8 cellular contexts compared by ENCODE assay signal in the genomic region with DNA sequence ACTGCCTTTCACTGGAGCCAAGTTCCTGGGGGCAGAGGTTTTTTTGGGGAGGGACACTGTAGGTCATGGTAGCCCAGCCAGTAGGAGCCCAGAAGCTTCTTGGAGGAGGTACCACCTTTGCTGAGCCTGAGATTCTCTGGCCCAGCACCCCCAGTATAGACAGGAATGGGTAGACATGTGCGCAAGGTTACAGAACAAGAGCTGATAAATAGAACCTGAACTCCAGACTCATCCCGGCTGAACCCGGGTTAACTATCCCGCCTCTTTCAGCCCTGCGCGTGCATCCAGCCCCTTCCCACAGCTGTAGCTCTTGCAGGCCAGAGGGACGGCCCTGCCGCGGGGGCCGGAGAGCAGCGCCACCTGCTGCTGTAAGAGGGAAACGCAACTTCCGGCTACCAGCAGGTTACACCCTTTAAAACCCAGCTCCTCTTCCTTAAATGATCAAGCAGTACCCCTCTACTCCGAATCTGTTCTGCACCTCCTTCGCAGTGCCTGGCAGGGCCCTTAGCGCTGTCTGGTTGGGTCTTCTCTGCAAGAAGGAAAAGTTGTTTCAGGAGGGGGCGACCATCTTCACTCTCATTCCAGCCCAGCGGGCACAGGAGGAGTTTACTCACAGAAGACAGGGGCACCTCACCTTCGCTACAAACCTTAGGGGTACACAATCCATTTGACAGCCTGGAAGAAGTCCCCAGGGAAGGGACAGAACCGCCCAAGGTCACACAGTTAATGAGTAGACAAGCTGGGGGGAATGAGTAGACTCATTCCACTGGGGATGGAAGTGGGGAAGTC. TPM values are rescaled to one million over a fixed set of nuclear protein-coding genes. Genes with fewer than 3 reads are reported as not detected.
A peak's percentile ranks its signal among the peaks of the same experiment; 100 is the strongest.
DNase-seq lines count a peak whose midpoint lies in the region; ATAC-seq and TF ChIP-seq lines count a peak whose summit lies in the region.

No MANE protein-coding gene starts in this region.

- peak; percentile 81 for TF ChIP-seq CTCF in Calu3 (IDR thresholded peaks at IDR 0.05; ENCODE audit: unreplicated experiment)
- peak; percentile 62 to 80 (median 75) for TF ChIP-seq CTCF in ascending aorta (IDR thresholded peaks at IDR 0.05)
- peak; percentile 89 for TF ChIP-seq CTCF in smooth muscle cell (IDR thresholded peaks at IDR 0.05; ENCODE audit: borderline replicate concordance, insufficient read depth, poor library complexity, severe bottlenecking)

- H3K27ac ChIP-seq in ascending aorta (no peak overlapping the region), smooth muscle cell (ENCODE audit: low read depth) (no peak overlapping the region)

- H4K20me1 ChIP-seq in smooth muscle cell (ENCODE audit: low read depth), result peaks cover 25% of the 10 kb centered on the region

- H3K36me3 ChIP-seq in ascending aorta (peaks cover 22 to 33% of the 10 kb centered on the region in 2 donors), smooth muscle cell (ENCODE audit: low read depth) (peaks cover 12% of the 10 kb centered on the region)

- intact Hi-C loops in Calu3 (cut with micrococcal nuclease; ENCODE audit: unreplicated experiment), result loop anchor here (1.0 to 10.0 kb wide), 2 partner anchors 84 to 291 kb away; no protein-coding TSS in a partner anchor
- intact Hi-C loops in ascending aorta (cut with DNase I), result no loop called here

- peaks cover 4% of the 10 kb centered on the region for H3F3A ChIP-seq in smooth muscle cell (ENCODE audit: low read depth)

- no peak overlapping the region for H3K9ac ChIP-seq in smooth muscle cell (ENCODE audit: low read depth)

- H3K4me2 ChIP-seq in smooth muscle cell, result no peak overlapping the region

- DNase-seq in Calu3 (peak; percentile 76), NCI-H1092 treated with DMSO at 0.1 percent for 48 hours (lab: John Stamatoyannopoulos, UW) (peak; percentile 44), T-helper 2 cell (peak; percentile 27 to 66 (median 48)), ascending aorta (ENCODE audit: low spot score in 2 of 2) (peak in 1 of 2 donors; percentile 72), hepatic stellate cell (ENCODE audit: low spot score) (peak; percentile 84), smooth muscle cell (lab: John Stamatoyannopoulos, UW; ENCODE audit: unreplicated experiment) (peak; percentile 40)

- no peak overlapping the region for H2AFZ ChIP-seq in smooth muscle cell (ENCODE audit: low read depth)

- no peak overlapping the region for H3K27ac Mint-ChIP-seq in Calu3 (ENCODE audit: unreplicated experiment)

- H3K27me3 Mint-ChIP-seq in Calu3 (ENCODE audit: unreplicated experiment), result peaks cover 4% of the 10 kb centered on the region

- peaks cover 10% of the 10 kb centered on the region for H3K36me3 Mint-ChIP-seq in Calu3 (ENCODE audit: insufficient read depth, unreplicated experiment)

- H3K4me3 Mint-ChIP-seq in Calu3 (ENCODE audit: low read depth, unreplicated experiment), result no peak overlapping the region

- no peaks in the 10 kb centered on the region for H3K9me3 Mint-ChIP-seq in Calu3 (ENCODE audit: low read depth, unreplicated experiment)

- no peaks in the 10 kb centered on the region for H3K79me2 ChIP-seq in smooth muscle cell (ENCODE audit: low read depth)

- WGBS in smooth muscle cell (ENCODE audit: low lambda C conversion rate), result 20% methylated on average over 20 of the region's 20 CpGs

- H3K4me1 ChIP-seq in ascending aorta (peaks cover 2 to 3% of the 10 kb centered on the region in 2 donors), smooth muscle cell (ENCODE audit: low read depth) (no peaks in the 10 kb centered on the region)

- no TSS peak for BruUV-seq in Calu3 (replicated peaks; lab: Mats Ljungman, UMichigan)

- H3K9me3 ChIP-seq in ascending aorta, result peaks cover 0 to 8% of the 10 kb centered on the region in 2 donors
- H3K9me3 ChIP-seq in smooth muscle cell (replicated peaks; ENCODE audit: low read depth), result no peaks in the 10 kb centered on the region

- CTCF ChIA-PET in Calu3 (lab: Charles Lee), result interaction anchor here (0.6 to 1.4 kb wide), 12 partner anchors 22 to 291 kb away, joined by 3 to 16 read pairs (median 3); partner anchors contain the start of genes CSNK2A1 and SLC52A3

- no peaks in the 10 kb centered on the region for H3K4me1 Mint-ChIP-seq in Calu3 (ENCODE audit: low read depth, unreplicated experiment)

- no peak overlapping the region for H3K4me3 ChIP-seq in ascending aorta
- H3K4me3 ChIP-seq in smooth muscle cell, result no peak overlapping the region

- ATAC-seq in GM21786 (IDR thresholded peaks at IDR 0.05; ENCODE audit: unreplicated experiment) (peak; percentile 70), GM21717 (IDR thresholded peaks at IDR 0.05; ENCODE audit: unreplicated experiment) (no peak)

- H3K27me3 ChIP-seq in ascending aorta (no peaks in the 10 kb centered on the region), smooth muscle cell (ENCODE audit: low read depth) (no peaks in the 10 kb centered on the region)

RNA-seq across cellular contexts. Expression of gene SRXN1, which starts 7.5 kb away (rescaled TPM):
- total RNA-seq in Calu3 (2022) (17.4 and 18.1 TPM in 2 replicates), ascending aorta (28.8 TPM), smooth muscle cell (24.3 and 27.2 TPM in 2 replicates)
- polyA plus RNA-seq in smooth muscle cell, result 26.9 and 32.2 TPM in 2 replicates

RNA-seq across cellular contexts. Expression of gene SCRT2, which starts 30.1 kb away (rescaled TPM):
- total RNA-seq in Calu3 (2022) (not detected in 2 replicates), ascending aorta (not detected), smooth muscle cell (not detected in 2 replicates)
- not detected in 2 replicates for polyA plus RNA-seq in smooth muscle cell

RNA-seq across cellular contexts. Expression of gene TCF15, which starts 35.4 kb away (rescaled TPM):
- total RNA-seq in Calu3 (2022), result not detected in 2 replicates
- 8.3 TPM for total RNA-seq in ascending aorta
- total RNA-seq in smooth muscle cell, result not detected in 2 replicates
- 0.37 TPM in 1 of 2 replicates, not detected in the other for polyA plus RNA-seq in smooth muscle cell
